Comparison of ENCODE assay signal across 16 cellular contexts in the genomic region with DNA sequence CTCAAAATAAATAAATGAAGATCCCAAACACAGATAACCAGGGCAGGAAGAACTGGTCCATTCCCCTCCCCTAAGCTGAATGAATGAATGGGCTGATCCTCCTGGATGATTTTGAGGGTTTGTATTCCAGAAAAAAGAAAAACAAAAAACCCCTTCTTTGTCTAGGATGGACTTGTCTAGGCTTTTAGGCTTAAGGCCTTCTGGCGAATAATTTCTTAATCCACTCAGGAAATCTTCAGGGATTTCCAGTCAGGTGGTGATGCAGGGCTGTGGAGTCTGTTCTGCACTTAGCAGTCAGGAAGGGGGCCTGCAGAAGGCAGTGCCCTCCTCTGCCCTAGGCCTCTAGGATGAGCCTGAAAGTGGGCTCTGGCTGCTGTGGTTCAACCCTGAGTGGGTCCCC.
"Had no signal": no experiment of that assay in that cellular context is flagged by ENCODE, and none has a peak within 500 bp of the region (broad histone marks: within the 10 kb centered on the region; RNA-seq: fewer than 3 reads in every experiment).

No MANE protein-coding gene starts in this region.

- H3K9me3 Mint-ChIP-seq: activated CD4-positive, alpha-beta memory T cell treated with anti-CD3 and anti-CD28 coated beads, Interleukin-2, amount 10 ng/mL, durations not matched to agents 7 days and 5 days; activated naive CD4-positive, alpha-beta T cell treated with anti-CD3 and anti-CD28 coated beads, Interleukin-2, amount 50 U/mL, for 24 hours; activated T-cell treated with anti-CD3 and anti-CD28 coated beads, Interleukin-2, amount 50 U/mL, for 24 hours; natural killer cell had no signal

- DNase-seq: activated CD4-positive, alpha-beta memory T cell treated with anti-CD3 and anti-CD28 coated beads, Interleukin-2, amount 10 ng/mL, durations not matched to agents 7 days and 5 days; activated CD4-positive, alpha-beta T cell treated with anti-CD3 and anti-CD28 coated beads for 4 hours; activated effector memory CD4-positive, alpha-beta T cell treated with Interleukin-2 at 50 U/mL for 16 hours; activated T-cell treated with anti-CD3 and anti-CD28 coated beads, Interleukin-2, amount 50 U/mL, for 24 hours; adrenal gland; left ventricle myocardium inferior; natural killer cell; stimulated activated CD4-positive, alpha-beta T cell treated with anti-CD3 and anti-CD28 coated beads, Interleukin-4, amount 100 ng/mL, for 24 hours; stimulated activated naive CD8-positive, alpha-beta T cell treated with anti-CD3 and anti-CD28 coated beads, Interleukin-15, Interleukin-2, amounts not matched to agents 100 U/mL and 50 U/mL, for 24 hours; T-helper 17 cell; testis had no signal

- H3K36me3 Mint-ChIP-seq: activated naive CD4-positive, alpha-beta T cell treated with anti-CD3 and anti-CD28 coated beads, Interleukin-2, amount 50 U/mL, for 24 hours; natural killer cell; WTC11 had no signal

- H3K27me3 Mint-ChIP-seq: activated CD4-positive, alpha-beta memory T cell treated with anti-CD3 and anti-CD28 coated beads, Interleukin-2, amount 10 ng/mL, durations not matched to agents 7 days and 5 days; activated naive CD4-positive, alpha-beta T cell treated with anti-CD3 and anti-CD28 coated beads, Interleukin-2, amount 50 U/mL, for 24 hours; activated T-cell treated with anti-CD3 and anti-CD28 coated beads, Interleukin-2, amount 50 U/mL, for 24 hours; T-helper 17 cell had no signal

- ATAC-seq: natural killer cell; stimulated activated naive CD8-positive, alpha-beta T cell treated with anti-CD3 and anti-CD28 coated beads, Interleukin-15, Interleukin-2, amounts not matched to agents 100 U/mL and 50 U/mL, for 24 hours; T-helper 17 cell; WTC11 had no signal

- H3K27ac Mint-ChIP-seq: activated CD4-positive, alpha-beta memory T cell treated with anti-CD3 and anti-CD28 coated beads, Interleukin-2, amount 10 ng/mL, durations not matched to agents 7 days and 5 days; activated naive CD4-positive, alpha-beta T cell treated with anti-CD3 and anti-CD28 coated beads, Interleukin-2, amount 50 U/mL, for 24 hours; activated T-cell treated with anti-CD3 and anti-CD28 coated beads, Interleukin-2, amount 50 U/mL, for 24 hours; natural killer cell; T-helper 17 cell; WTC11 had no signal

- H3K4me3 ChIP-seq: adrenal gland, esophagus muscularis mucosa, left ventricle myocardium inferior, right atrium auricular region, testis had no signal

- H3K27me3 ChIP-seq: adrenal gland, neutrophil, right atrium auricular region, testis had no signal

- H3K4me3 Mint-ChIP-seq: activated CD4-positive, alpha-beta memory T cell treated with anti-CD3 and anti-CD28 coated beads, Interleukin-2, amount 10 ng/mL, durations not matched to agents 7 days and 5 days; activated naive CD4-positive, alpha-beta T cell treated with anti-CD3 and anti-CD28 coated beads, Interleukin-2, amount 50 U/mL, for 24 hours; activated T-cell treated with anti-CD3 and anti-CD28 coated beads, Interleukin-2, amount 50 U/mL, for 24 hours; natural killer cell; T-helper 17 cell; WTC11 had no signal

- H3K27ac ChIP-seq: esophagus muscularis mucosa, left ventricle myocardium inferior, neutrophil, right atrium auricular region, testis had no signal

- H3K4me1 Mint-ChIP-seq: activated CD4-positive, alpha-beta memory T cell treated with anti-CD3 and anti-CD28 coated beads, Interleukin-2, amount 10 ng/mL, durations not matched to agents 7 days and 5 days; activated naive CD4-positive, alpha-beta T cell treated with anti-CD3 and anti-CD28 coated beads, Interleukin-2, amount 50 U/mL, for 24 hours; natural killer cell; WTC11 had no signal
